ENCODE assay signal across 9 cellular contexts in the genomic region with DNA sequence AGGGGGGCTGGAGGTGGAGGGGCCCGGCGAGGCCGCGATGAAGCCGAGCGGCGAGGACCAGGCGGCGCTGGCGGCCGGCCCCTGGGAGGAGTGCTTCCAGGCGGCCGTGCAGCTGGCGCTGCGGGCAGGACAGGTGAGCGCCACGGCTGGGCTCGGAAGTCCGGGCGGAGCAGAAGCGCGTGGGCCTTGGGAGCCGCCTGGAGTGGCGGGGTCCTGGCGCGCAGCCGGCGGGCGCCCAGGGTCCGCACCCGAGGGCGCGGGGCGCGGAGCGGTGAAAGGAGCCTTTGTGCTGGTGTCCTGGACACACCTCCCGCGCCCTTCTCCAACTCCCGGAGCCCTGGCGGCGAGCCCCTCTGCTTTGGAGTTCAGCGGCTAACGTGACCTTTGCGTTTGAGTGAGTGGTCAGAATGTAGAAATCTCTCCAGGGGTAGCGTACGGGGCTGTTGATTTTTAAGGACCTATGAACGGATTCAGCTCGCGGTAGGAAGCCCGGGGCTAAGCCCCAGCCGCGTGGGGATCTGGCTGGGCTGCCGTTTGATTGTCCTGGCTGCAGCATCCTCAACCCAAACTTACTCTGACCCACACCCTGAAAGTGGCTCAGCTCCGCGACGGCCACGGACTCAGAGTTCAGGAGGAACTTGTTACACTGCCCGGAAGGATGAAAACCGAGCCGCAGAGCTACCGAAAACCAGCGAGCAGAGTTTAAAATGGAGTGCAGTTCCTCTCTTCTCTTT. TPM values are rescaled to one million over a fixed set of nuclear protein-coding genes. Genes with fewer than 3 reads are reported as not detected.
DNase-seq lines count a peak whose midpoint lies in the region; ATAC-seq, FAIRE-seq and TF ChIP-seq lines count a peak whose summit lies in the region.
"Had no signal": no experiment of that assay in that cellular context is flagged by ENCODE, and none has a peak within 500 bp of the region (broad histone marks: within the 10 kb centered on the region; RNA-seq: fewer than 3 reads in every experiment).

No MANE protein-coding gene starts in this region.

- H3K4me2 ChIP-seq in endothelial cell of umbilical vein (ENCODE audit: insufficient read depth, low read length) = peak overlapping the region; percentile 94

- no peaks in the 10 kb centered on the region for H3K27me3 Mint-ChIP-seq in type B pancreatic cell

- peak; percentile 63 for FAIRE-seq in endothelial cell of umbilical vein (lab: Jason Lieb, UNC)
- FAIRE-seq: TTC549 had no signal

- H3K4me1 Mint-ChIP-seq in type B pancreatic cell (ENCODE audit: unreplicated experiment) = peaks cover 29% of the 10 kb centered on the region

- CTCF ChIA-PET in endothelial cell of umbilical vein (lab: Charles Lee) = interaction anchor here (1.0 to 4.6 kb wide), 9 partner anchors 14 to 249 kb away, joined by 3 to 74 read pairs (median 5); no protein-coding TSS in a partner anchor

- H3K9me1 ChIP-seq in endothelial cell of umbilical vein (replicated peaks; ENCODE audit: control insufficient read depth, extremely low read depth, insufficient read depth, low read length) = no peaks in the 10 kb centered on the region

- no peaks in the 10 kb centered on the region for H3K79me2 ChIP-seq in endothelial cell of umbilical vein (ENCODE audit: control insufficient read depth, insufficient read depth, low read length)

- DNase-seq in DMS53 treated with DMSO at 0.1 percent for 48 hours (lab: John Stamatoyannopoulos, UW; ENCODE audit: unreplicated experiment) (peak; percentile 68), UCSD-AML1 (lab: John Stamatoyannopoulos, UW; ENCODE audit: unreplicated experiment) (peak; percentile 43), endothelial cell of umbilical vein (ENCODE audit: low read depth, low spot score) (peak; percentile 19), type B pancreatic cell (ENCODE audit: extremely low spot score, unreplicated experiment) (no peak), H4 (ENCODE audit: low spot score) (no peak)

- H3K27ac ChIP-seq in HUES6 (ENCODE audit: low read depth, low read length) (peak overlapping the region; percentile 43; the same call in 1 of the 2 replicates), endothelial cell of umbilical vein (ENCODE audit: insufficient read depth, low read depth, low read length) (no peak overlapping the region)

- no TSS peak for BruUV-seq in endothelial cell of umbilical vein (replicated peaks; lab: Mats Ljungman, UMichigan)

- H3K4me3 ChIP-seq in HUES6 (ENCODE audit: low read depth, low read length) (peak overlapping the region; percentile 63), endothelial cell of umbilical vein (replicated peaks in 1 of 3; ENCODE audit: insufficient read depth in 1 of 3, low read depth in 1 of 3, low read length in 3 of 3) (peak overlapping the region; percentile 59 to 86 (median 67)), mucosa of stomach (ENCODE audit: low read length) (peak overlapping the region; percentile 91)

- no peaks in the 10 kb centered on the region for H3K9me3 Mint-ChIP-seq in type B pancreatic cell

- dilution Hi-C loops in endothelial cell of umbilical vein (cut with MboI; ENCODE audit: extremely low pct_ligation_motif_present, low sequenced_read_pairs) = no loop called here

- H3K9ac ChIP-seq in HUES6 (ENCODE audit: low read length) (peak overlapping the region; percentile 30), endothelial cell of umbilical vein (replicated peaks; ENCODE audit: extremely low read depth, insufficient read depth, low read length) (peak overlapping the region; percentile 33), mucosa of stomach (ENCODE audit: low read length) (peak overlapping the region; percentile 93)

- no peak for TF ChIP-seq POLR2A in endothelial cell of umbilical vein (IDR thresholded peaks at IDR 0.05; ENCODE audit: low read depth, low read length)

- H3K4me1 ChIP-seq in HUES6 (ENCODE audit: control insufficient read depth, insufficient read depth, low read length) (peaks cover 41% of the 10 kb centered on the region), endothelial cell of umbilical vein (ENCODE audit: control insufficient read depth, extremely low read depth, insufficient read depth, low read length) (peaks cover 12% of the 10 kb centered on the region), mucosa of stomach (ENCODE audit: control insufficient read depth, insufficient read depth, low read length) (peaks cover 37% of the 10 kb centered on the region)

- H3K36me3 ChIP-seq in HUES6 (ENCODE audit: control insufficient read depth, insufficient read depth, low read length) = peaks cover 6% of the 10 kb centered on the region; the same call in 1 of the 2 replicates
- no peaks in the 10 kb centered on the region for H3K36me3 ChIP-seq in endothelial cell of umbilical vein (ENCODE audit: control insufficient read depth in 2 of 2, extremely low read depth in 1 of 2, insufficient read depth in 2 of 2, low read length in 2 of 2)
- no peaks in the 10 kb centered on the region for H3K36me3 ChIP-seq in mucosa of stomach (ENCODE audit: control insufficient read depth, insufficient read depth, low read length)

- no peaks in the 10 kb centered on the region for H3K36me3 Mint-ChIP-seq in type B pancreatic cell

- peak overlapping the region; percentile 89 for H2AFZ ChIP-seq in endothelial cell of umbilical vein (ENCODE audit: low read depth, low read length)

- H3K9me3 ChIP-seq in HUES6 (ENCODE audit: control insufficient read depth, insufficient read depth, low read depth, low read length) (no peaks in the 10 kb centered on the region), endothelial cell of umbilical vein (replicated peaks; ENCODE audit: control insufficient read depth, insufficient read depth, low read length) (no peaks in the 10 kb centered on the region), mucosa of stomach (ENCODE audit: control insufficient read depth, low read length) (no peaks in the 10 kb centered on the region)

- H3K4me3 Mint-ChIP-seq in type B pancreatic cell = peak overlapping the region; percentile 94

- POLR2A ChIA-PET in endothelial cell of umbilical vein (lab: Charles Lee) = interaction anchor here (1.4 kb wide), 1 partner anchor 13 kb away, joined by 5 read pairs; no protein-coding TSS in a partner anchor

- peak; percentile 19 for ATAC-seq in GM21390 (IDR thresholded peaks at IDR 0.05; ENCODE audit: unreplicated experiment)

- TF ChIP-seq CTCF in endothelial cell of umbilical vein (IDR thresholded peaks at IDR 0.05; ENCODE audit: extremely low read depth in 1 of 2, insufficient read depth in 1 of 2, low read depth in 1 of 2, low read length in 2 of 2) (no peak), type B pancreatic cell (conservative IDR thresholded peaks at IDR 0.05) (peak; percentile 41)

- peak overlapping the region; percentile 87 for H3K27ac Mint-ChIP-seq in type B pancreatic cell

- H3K27me3 ChIP-seq in HUES6 (ENCODE audit: control insufficient read depth, insufficient read depth, low read length) (no peaks in the 10 kb centered on the region), endothelial cell of umbilical vein (ENCODE audit: control insufficient read depth in 2 of 2, insufficient read depth in 2 of 2, low read length in 2 of 2) (peaks cover 3 to 4% of the 10 kb centered on the region in 2 experiments), mucosa of stomach (ENCODE audit: control insufficient read depth, insufficient read depth, low read length) (no peaks in the 10 kb centered on the region)

- no peaks in the 10 kb centered on the region for H4K20me1 ChIP-seq in endothelial cell of umbilical vein (replicated peaks; ENCODE audit: control insufficient read depth, extremely low read depth, insufficient read depth, low read length)

- intact Hi-C loops in endothelial cell of umbilical vein (cut with micrococcal nuclease) = loop anchor here (1.0 to 5.0 kb wide), 5 partner anchors 27 to 130 kb away; a partner anchor contains a TSS

TF ChIP-seq in endothelial cell of umbilical vein, 7 proteins besides CTCF, POLR2A, EP300 and RAD21:
- TF ChIP-seq FOS (IDR thresholded peaks at IDR 0.05; ENCODE audit: borderline replicate concordance, insufficient read depth, low read length) (no peak), EZH2 (IDR thresholded peaks at IDR 0.05; ENCODE audit: borderline replicate concordance, low read depth, low read length, severe bottlenecking) (peak; percentile 26), MYC (IDR thresholded peaks at IDR 0.05; ENCODE audit: low read depth, low read length) (no peak)

RNA-seq across cellular contexts. Expression of a gene that starts 0.5 kb away (rescaled TPM):
- 7.3 and 8.0 TPM in 2 replicates for total RNA-seq in endothelial cell of umbilical vein
- 5.9 and 6.1 TPM in 2 replicates for polyA plus RNA-seq in endothelial cell of umbilical vein
- polyA plus RNA-seq in endothelial cell of umbilical vein (2011; cell fraction: cytosol; rRNA removed) = 4.4 and 5.6 TPM in 2 replicates
- 5.6 and 7.8 TPM in 2 replicates for polyA plus RNA-seq in endothelial cell of umbilical vein (2011; cell fraction: nucleus; rRNA removed)
- 6.7 and 8.1 TPM in 2 replicates for polyA plus RNA-seq in endothelial cell of umbilical vein (2012)
- polyA minus RNA-seq in endothelial cell of umbilical vein = 2.2 and 4.9 TPM in 2 replicates
- polyA minus RNA-seq in endothelial cell of umbilical vein (2011; cell fraction: cytosol; rRNA and poly(A)+ RNA removed) = 111 TPM
- 2.1 and 3.1 TPM in 2 replicates for polyA minus RNA-seq in endothelial cell of umbilical vein (2011; cell fraction: nucleus; rRNA and poly(A)+ RNA removed)
- 53.6 and 56.3 TPM in 2 replicates for total RNA-seq in type B pancreatic cell (ENCODE audit: low replicate concordance)
- total RNA-seq in H4 (2014; rRNA removed; shearing (Covaris generic)) = 38.9 and 41.4 TPM in 2 replicates

Comparison
In these comparisons a context has a peak if more than half of its experiments do, and no peak if none do; other contexts are left out.
1. DNase-seq: peak in DMS53 treated with DMSO at 0.1 percent for 48 hours (single experiment), UCSD-AML1 (single experiment) and endothelial cell of umbilical vein (single experiment); none in type B pancreatic cell (single experiment) and H4 (single experiment).
2. H3K9ac ChIP-seq: peak in every context shown above with its lines; median percentile 93 in mucosa of stomach; 33 in endothelial cell of umbilical vein; 30 in HUES6.
3. Peak in every context shown above with its lines, with median percentiles within 50 percentile points of each other: H3K4me3 ChIP-seq.